ENCODE assay signal across 1 cellular context in genomic region chr12:40692617-40693502, GRCh38.
TF ChIP-seq lines count a peak whose summit lies in the region.

No MANE protein-coding gene starts in this region.

TF ChIP-seq in HepG2, 621 proteins besides CTCF, POLR2A, EP300 and RAD21 (continued from another document):
- no peak for TF ChIP-seq ZHX2 (IDR thresholded peaks at IDR 0.05; ENCODE audit: low read depth)
- TF ChIP-seq ZHX2 (CRISPR knock-in tag; IDR thresholded peaks at IDR 0.05; ENCODE audit: borderline replicate concordance): no peak
- TF ChIP-seq XBP1 (CRISPR knock-in tag; IDR thresholded peaks at IDR 0.05): no peak
- no peak for TF ChIP-seq GZF1 (CRISPR knock-in tag; IDR thresholded peaks at IDR 0.05)
- no peak for TF ChIP-seq PRMT3 (CRISPR knock-in tag; IDR thresholded peaks at IDR 0.05; ENCODE audit: borderline replicate concordance, low read depth)
- no peak for TF ChIP-seq RFX5 (IDR thresholded peaks at IDR 0.05; ENCODE audit: low read depth, low read length)
- TF ChIP-seq ZFP36L1 (CRISPR knock-in tag; IDR thresholded peaks at IDR 0.05): no peak
- TF ChIP-seq WIZ (CRISPR knock-in tag; IDR thresholded peaks at IDR 0.05): no peak
- no peak for TF ChIP-seq ZNF430 (CRISPR knock-in tag; IDR thresholded peaks at IDR 0.05)
- no peak for TF ChIP-seq NR0B2 (CRISPR knock-in tag; IDR thresholded peaks at IDR 0.05)
- no peak for TF ChIP-seq MBNL3 (CRISPR knock-in tag; conservative IDR thresholded peaks at IDR 0.05)
- no peak for TF ChIP-seq ZNF510 (CRISPR knock-in tag; IDR thresholded peaks at IDR 0.05; ENCODE audit: low read depth)
- no peak for TF ChIP-seq PPARG (CRISPR knock-in tag; conservative IDR thresholded peaks at IDR 0.05)
- TF ChIP-seq ZBTB10 (CRISPR knock-in tag; IDR thresholded peaks at IDR 0.05; ENCODE audit: borderline replicate concordance): no peak
- TF ChIP-seq ZNF18 (CRISPR knock-in tag; IDR thresholded peaks at IDR 0.05; ENCODE audit: insufficient replicate concordance): no peak
- no peak for TF ChIP-seq HINFP (CRISPR knock-in tag; IDR thresholded peaks at IDR 0.05; ENCODE audit: low read depth)
